ENCODE assay signal across 8 cellular contexts in genomic region chr6:155315516-155315871, GRCh38. TPM values are rescaled to one million over a fixed set of nuclear protein-coding genes. Genes with fewer than 3 reads are reported as not detected.
DNase-seq lines count a peak whose midpoint lies in the region; ATAC-seq and TF ChIP-seq lines count a peak whose summit lies in the region.

No MANE protein-coding gene starts in this region.

- H3K36me3 ChIP-seq in BLaER1 (peaks cover 20% of the 10 kb centered on the region), brain microvascular endothelial cell (replicated peaks) (no peaks in the 10 kb centered on the region)
- peaks cover 0 to 10% (median 0%) of the 10 kb centered on the region in 3 experiments for H3K36me3 ChIP-seq in naive thymus-derived CD4-positive, alpha-beta T cell (ENCODE audit: control insufficient read depth in 2 of 3, insufficient read depth in 3 of 3, low read length in 3 of 3)

- CTCF ChIA-PET in naive thymus-derived CD4-positive, alpha-beta T cell (lab: Charles Lee), result interaction anchor here (0.6 to 2.1 kb wide), 4 partner anchors 12 to 1216 kb away, joined by 4 to 12 read pairs (median 8); no protein-coding TSS in a partner anchor

- peaks cover 19% of the 10 kb centered on the region for H3K4me1 ChIP-seq in BLaER1
- peaks cover 3 to 5% of the 10 kb centered on the region in 2 donors for H3K4me1 ChIP-seq in naive thymus-derived CD4-positive, alpha-beta T cell (ENCODE audit: control insufficient read depth in 2 of 2, insufficient read depth in 2 of 2, low read length in 2 of 2)

- in situ Hi-C loops in brain microvascular endothelial cell (cut with HindIII; ENCODE audit: low pct_ligation_motif_present, low sequenced_read_pairs), result no loop called here

- no peaks in the 10 kb centered on the region for H3K9me3 ChIP-seq in BLaER1
- no peaks in the 10 kb centered on the region for H3K9me3 ChIP-seq in naive thymus-derived CD4-positive, alpha-beta T cell (ENCODE audit: control insufficient read depth in 2 of 3, low read length in 3 of 3)

- POLR2A ChIA-PET in naive thymus-derived CD4-positive, alpha-beta T cell (lab: Charles Lee), result interaction anchor here (0.6 to 1.8 kb wide), 12 partner anchors 9 to 1372 kb away, joined by 3 to 8 read pairs (median 3); no protein-coding TSS in a partner anchor

- TF ChIP-seq CTCF in brain microvascular endothelial cell (IDR thresholded peaks at IDR 0.05; ENCODE audit: low read depth, low read length, missing control alignments), result no peak

- peaks cover 0 to 5% (median 0%) of the 10 kb centered on the region in 5 donors for H3K27me3 Mint-ChIP-seq in naive thymus-derived CD4-positive, alpha-beta T cell

- H3K27ac ChIP-seq in BLaER1 (no peak overlapping the region), brain microvascular endothelial cell (peak overlapping the region; percentile 85)
- H3K27ac ChIP-seq in naive thymus-derived CD4-positive, alpha-beta T cell (ENCODE audit: low read depth, low read length), result peak overlapping the region; percentile 90

- H3K9me3 Mint-ChIP-seq in naive thymus-derived CD4-positive, alpha-beta T cell, result peaks cover 0 to 2% (median 0%) of the 10 kb centered on the region in 11 donors

- intact Hi-C loops in naive thymus-derived CD4-positive, alpha-beta T cell (cut with micrococcal nuclease), result loop anchor here (2.0 to 10.0 kb wide), 6 partner anchors 641 to 1959 kb away; partner anchors contain the start of gene ARID1B (in 1 of the 2)

- peaks cover 0 to 7% (median 0%) of the 10 kb centered on the region in 5 donors for H3K36me3 Mint-ChIP-seq in naive thymus-derived CD4-positive, alpha-beta T cell

- H3K4me2 ChIP-seq in BLaER1, result peak overlapping the region; percentile 50

- H4K20me1 ChIP-seq in BLaER1, result no peaks in the 10 kb centered on the region

- H3K27me3 ChIP-seq in BLaER1, result no peaks in the 10 kb centered on the region
- H3K27me3 ChIP-seq in brain microvascular endothelial cell (replicated peaks), result no peaks in the 10 kb centered on the region
- H3K27me3 ChIP-seq in naive thymus-derived CD4-positive, alpha-beta T cell (ENCODE audit: control insufficient read depth in 2 of 2, insufficient read depth in 2 of 2, low read length in 2 of 2), result no peaks in the 10 kb centered on the region

- no peak overlapping the region for H3K9ac ChIP-seq in BLaER1

- H3K4me3 Mint-ChIP-seq in naive thymus-derived CD4-positive, alpha-beta T cell, result peak overlapping the region; percentile 80 to 98 (median 96)

- ATAC-seq in naive thymus-derived CD4-positive, alpha-beta T cell, result no peak
- no peak for ATAC-seq in GM19463 (IDR thresholded peaks at IDR 0.05; ENCODE audit: unreplicated experiment)

- DNase-seq in Jurkat, Clone E6-1 (ENCODE audit: low read depth, low spot score), result no peak
- DNase-seq in brain microvascular endothelial cell (no peak), NCI-H510A treated with DMSO at 0.1 percent for 48 hours (lab: John Stamatoyannopoulos, UW) (no peak), superior temporal gyrus (ENCODE audit: extremely low spot score) (no peak)
- DNase-seq in naive thymus-derived CD4-positive, alpha-beta T cell, result no peak
- DNase-seq in stimulated activated CD4-positive, alpha-beta T cell treated with anti-CD3 and anti-CD28 coated beads, Interleukin-12 subunit alpha, Interleukin-12 subunit beta, amount 100 ng/mL, for 4 hours, result no peak

- H3K4me3 ChIP-seq in BLaER1 (peak overlapping the region; percentile 93; the same call in 1 of the 2 replicates), brain microvascular endothelial cell (ENCODE audit: low read depth, low read length) (peak overlapping the region; percentile 96)
- H3K4me3 ChIP-seq in Jurkat, Clone E6-1 (ENCODE audit: low read length), result peak overlapping the region; percentile 68
- peak overlapping the region; percentile 86 for H3K4me3 ChIP-seq in naive thymus-derived CD4-positive, alpha-beta T cell (ENCODE audit: low read length)

- H3K27ac Mint-ChIP-seq in naive thymus-derived CD4-positive, alpha-beta T cell, result peak overlapping the region; percentile 84 to 97 (median 93)

- peaks cover 8 to 42% (median 36%) of the 10 kb centered on the region in 7 donors for H3K4me1 Mint-ChIP-seq in naive thymus-derived CD4-positive, alpha-beta T cell

RNA-seq across cellular contexts. Expression of gene TFB1M, which starts 1.2 kb away (rescaled TPM):
- 28.3 TPM for polyA plus RNA-seq in Jurkat, Clone E6-1 (2012; ENCODE audit: insufficient read depth, insufficient read length)
- 10 to 100 TPM; 20.5 to 45.4 (median 29.7) TPM for total RNA-seq in naive thymus-derived CD4-positive, alpha-beta T cell
- polyA plus RNA-seq in naive thymus-derived CD4-positive, alpha-beta T cell, result 10 to 100 TPM; 15.8 to 27.1 TPM

RNA-seq across cellular contexts. Expression of gene CLDN20, which starts 51.7 kb away (rescaled TPM):
- not detected for polyA plus RNA-seq in Jurkat, Clone E6-1 (2012; ENCODE audit: insufficient read depth, insufficient read length)
- not detected for total RNA-seq in naive thymus-derived CD4-positive, alpha-beta T cell
- not detected for polyA plus RNA-seq in naive thymus-derived CD4-positive, alpha-beta T cell
